In the genomic region with DNA sequence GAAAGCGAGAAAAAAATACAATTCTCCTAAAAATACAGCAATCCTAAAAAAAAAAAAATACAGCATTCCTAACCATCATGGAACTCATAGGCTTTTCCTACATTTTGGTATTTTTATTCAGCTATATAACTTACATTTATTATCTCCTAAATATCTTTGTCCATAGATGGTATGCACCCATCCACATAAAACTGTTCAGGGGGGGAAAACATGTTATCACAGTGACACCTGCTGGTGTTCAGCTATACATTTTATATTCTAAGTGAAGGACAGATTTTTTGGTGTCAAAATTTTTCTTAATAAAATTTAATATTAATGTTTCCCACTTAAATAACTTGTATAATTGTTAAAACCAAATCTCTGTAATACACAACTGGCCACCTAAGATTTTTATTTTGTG, we compare ENCODE assay signal across 8 cellular contexts. TPM values are rescaled to one million over a fixed set of nuclear protein-coding genes. Genes with fewer than 3 reads are reported as not detected.
DNase-seq lines count a peak whose midpoint lies in the region; FAIRE-seq and TF ChIP-seq lines count a peak whose summit lies in the region.

No MANE protein-coding gene starts in this region.

- H3K4me3 Mint-ChIP-seq in activated CD4-positive, alpha-beta memory T cell treated with anti-CD3 and anti-CD28 coated beads for 36 hours: no peak overlapping the region
- H3K4me3 Mint-ChIP-seq in activated T-helper 2 cell treated with anti-CD3 and anti-CD28 coated beads, Interferon-gamma antibody, Interleukin-2, Interleukin-4, amounts not matched to agents 10 μg/mL and 5 μg/mL and 100 μg/mL, durations not matched to agents 14 hours and 24 hours and 36 hours (ENCODE audit: low read depth): no peak overlapping the region

- DNase-seq in AG09309 (ENCODE audit: low read depth): no peak
- peak; percentile 19 for DNase-seq in GM19239 (ENCODE audit: insufficient read length, low spot score)
- peak; percentile 67 for DNase-seq in RWPE1 (ENCODE audit: low spot score)
- DNase-seq in fibroblast of the aortic adventitia (ENCODE audit: low read depth): peak; percentile 76
- DNase-seq in superior temporal gyrus (ENCODE audit: extremely low spot score): peak; percentile 61
- no peak for DNase-seq in activated CD4-positive, alpha-beta memory T cell treated with anti-CD3 and anti-CD28 coated beads for 36 hours
- no peak for DNase-seq in activated T-helper 2 cell treated with anti-CD3 and anti-CD28 coated beads, Interferon-gamma antibody, Interleukin-2, Interleukin-4, amounts not matched to agents 10 μg/mL and 5 μg/mL and 100 μg/mL, durations not matched to agents 14 hours and 24 hours and 36 hours (ENCODE audit: low spot score)
- DNase-seq in COLO668 (lab: John Stamatoyannopoulos, UW; ENCODE audit: unreplicated experiment): no peak

- H3K27ac Mint-ChIP-seq in activated CD4-positive, alpha-beta memory T cell treated with anti-CD3 and anti-CD28 coated beads for 36 hours: no peak overlapping the region
- H3K27ac Mint-ChIP-seq in activated T-helper 2 cell treated with anti-CD3 and anti-CD28 coated beads, Interferon-gamma antibody, Interleukin-2, Interleukin-4, amounts not matched to agents 10 μg/mL and 5 μg/mL and 100 μg/mL, durations not matched to agents 14 hours and 24 hours and 36 hours: no peak overlapping the region

- intact Hi-C loops in activated CD4-positive, alpha-beta memory T cell treated with anti-CD3 and anti-CD28 coated beads for 36 hours (cut with micrococcal nuclease): loop anchor here (2.0 kb wide), 1 partner anchor 283 kb away; no protein-coding TSS in a partner anchor
- intact Hi-C loops in activated T-helper 2 cell treated with anti-CD3 and anti-CD28 coated beads, Interferon-gamma antibody, Interleukin-2, Interleukin-4, amounts not matched to agents 10 μg/mL and 5 μg/mL and 100 μg/mL, durations not matched to agents 14 hours and 24 hours and 36 hours (cut with micrococcal nuclease): loop anchor here (5.0 kb wide), 2 partner anchors 94 to 284 kb away; a partner anchor contains a TSS

- FAIRE-seq in GM19239 (lab: Jason Lieb, UNC): no peak

- H3K27ac ChIP-seq in RWPE1: no peak overlapping the region

- peaks cover 4% of the 10 kb centered on the region for H3K4me1 Mint-ChIP-seq in activated CD4-positive, alpha-beta memory T cell treated with anti-CD3 and anti-CD28 coated beads for 36 hours (ENCODE audit: low read depth)
- H3K4me1 Mint-ChIP-seq in activated T-helper 2 cell treated with anti-CD3 and anti-CD28 coated beads, Interferon-gamma antibody, Interleukin-2, Interleukin-4, amounts not matched to agents 10 μg/mL and 5 μg/mL and 100 μg/mL, durations not matched to agents 14 hours and 24 hours and 36 hours (ENCODE audit: low read depth): peaks cover 4% of the 10 kb centered on the region

- no peaks in the 10 kb centered on the region for H3K27me3 Mint-ChIP-seq in activated CD4-positive, alpha-beta memory T cell treated with anti-CD3 and anti-CD28 coated beads for 36 hours
- H3K27me3 Mint-ChIP-seq in activated T-helper 2 cell treated with anti-CD3 and anti-CD28 coated beads, Interferon-gamma antibody, Interleukin-2, Interleukin-4, amounts not matched to agents 10 μg/mL and 5 μg/mL and 100 μg/mL, durations not matched to agents 14 hours and 24 hours and 36 hours (ENCODE audit: low read depth): no peaks in the 10 kb centered on the region

- H3K9me3 Mint-ChIP-seq in activated CD4-positive, alpha-beta memory T cell treated with anti-CD3 and anti-CD28 coated beads for 36 hours: no peaks in the 10 kb centered on the region
- no peaks in the 10 kb centered on the region for H3K9me3 Mint-ChIP-seq in activated T-helper 2 cell treated with anti-CD3 and anti-CD28 coated beads, Interferon-gamma antibody, Interleukin-2, Interleukin-4, amounts not matched to agents 10 μg/mL and 5 μg/mL and 100 μg/mL, durations not matched to agents 14 hours and 24 hours and 36 hours

- H3K36me3 Mint-ChIP-seq in activated CD4-positive, alpha-beta memory T cell treated with anti-CD3 and anti-CD28 coated beads for 36 hours: no peaks in the 10 kb centered on the region
- no peaks in the 10 kb centered on the region for H3K36me3 Mint-ChIP-seq in activated T-helper 2 cell treated with anti-CD3 and anti-CD28 coated beads, Interferon-gamma antibody, Interleukin-2, Interleukin-4, amounts not matched to agents 10 μg/mL and 5 μg/mL and 100 μg/mL, durations not matched to agents 14 hours and 24 hours and 36 hours (ENCODE audit: low read depth)

- TF ChIP-seq CTCF in AG09309 (IDR thresholded peaks at IDR 0.05; ENCODE audit: control insufficient read depth, insufficient read depth, low read depth, low read length, missing control alignments) (peak; percentile 48), RWPE1 (conservative IDR thresholded peaks at IDR 0.05; ENCODE audit: low read depth) (peak; percentile 49), fibroblast of the aortic adventitia (IDR thresholded peaks at IDR 0.05; ENCODE audit: insufficient read depth, low read length) (peak; percentile 52)

- CTCF ChIA-PET in RWPE1 (lab: Yijun Ruan, JAX): interaction anchor here (0.6 to 1.5 kb wide), 9 partner anchors 18 to 285 kb away, joined by 3 to 5 read pairs (median 4); no protein-coding TSS in a partner anchor
- CTCF ChIA-PET in activated CD4-positive, alpha-beta memory T cell treated with anti-CD3 and anti-CD28 coated beads for 36 hours (lab: Charles Lee): interaction anchor here (0.7 to 2.9 kb wide), 8 partner anchors 9 to 285 kb away, joined by 3 to 10 read pairs (median 3); no protein-coding TSS in a partner anchor

- H3K4me3 ChIP-seq in AG09309 (ENCODE audit: control insufficient read depth, low read depth, low read length) (no peak overlapping the region), fibroblast of the aortic adventitia (ENCODE audit: low read depth, low read length) (no peak overlapping the region)

- POLR2A ChIA-PET in RWPE1 (lab: Yijun Ruan, JAX; ENCODE audit: low non-redundant PET): no interaction called here
- POLR2A ChIA-PET in activated CD4-positive, alpha-beta memory T cell treated with anti-CD3 and anti-CD28 coated beads for 36 hours (lab: Charles Lee): interaction anchor here (0.6 kb wide), 1 partner anchor 96 kb away, joined by 4 read pairs; no protein-coding TSS in a partner anchor

RNA-seq across cellular contexts. Expression of a gene that starts 58.0 kb away (rescaled TPM):
- 5.7 and 23.0 TPM in 2 replicates for total RNA-seq in fibroblast of the aortic adventitia (ENCODE audit: low replicate concordance)
- 10 to 100 TPM; 18.3 to 23.8 TPM for total RNA-seq in activated CD4-positive, alpha-beta memory T cell treated with anti-CD3 and anti-CD28 coated beads for 36 hours
- total RNA-seq in activated T-helper 2 cell treated with anti-CD3 and anti-CD28 coated beads, Interferon-gamma antibody, Interleukin-2, Interleukin-4, amounts not matched to agents 10 μg/mL and 5 μg/mL and 100 μg/mL, durations not matched to agents 14 hours and 24 hours and 36 hours: 21.2 and 25.4 TPM in 2 replicates

Comparison
In these comparisons a context has a peak if more than half of its experiments do, and no peak if none do; other contexts are left out.
1. DNase-seq: peak in GM19239 (single experiment), RWPE1 (single experiment), fibroblast of the aortic adventitia (single experiment) and superior temporal gyrus (single experiment); none in AG09309 (single experiment), activated CD4-positive, alpha-beta memory T cell treated with anti-CD3 and anti-CD28 coated beads for 36 hours (single experiment), activated T-helper 2 cell treated with anti-CD3 and anti-CD28 coated beads, Interferon-gamma antibody, Interleukin-2, Interleukin-4, amounts not matched to agents 10 μg/mL and 5 μg/mL and 100 μg/mL, durations not matched to agents 14 hours and 24 hours and 36 hours (single experiment) and COLO668 (single experiment).
2. Peak in every context shown above with its lines, with median percentiles within 50 percentile points of each other: CTCF ChIP-seq.